Comparison of ENCODE assay signal across 1 cellular context in genomic region chr17:71084219-71084618, GRCh38.
TF ChIP-seq lines count a peak whose summit lies in the region.

No MANE protein-coding gene starts in this region.

TF ChIP-seq in HepG2, 621 proteins besides CTCF, POLR2A, EP300 and RAD21 (continued from another document):
- TF ChIP-seq AKNA (CRISPR knock-in tag; IDR thresholded peaks at IDR 0.05; ENCODE audit: borderline replicate concordance) = no peak
- peak; percentile 75 for TF ChIP-seq SMC3 (IDR thresholded peaks at IDR 0.05; ENCODE audit: low read length)
